Comparison of ENCODE assay signal across 11 cellular contexts in the genomic region with DNA sequence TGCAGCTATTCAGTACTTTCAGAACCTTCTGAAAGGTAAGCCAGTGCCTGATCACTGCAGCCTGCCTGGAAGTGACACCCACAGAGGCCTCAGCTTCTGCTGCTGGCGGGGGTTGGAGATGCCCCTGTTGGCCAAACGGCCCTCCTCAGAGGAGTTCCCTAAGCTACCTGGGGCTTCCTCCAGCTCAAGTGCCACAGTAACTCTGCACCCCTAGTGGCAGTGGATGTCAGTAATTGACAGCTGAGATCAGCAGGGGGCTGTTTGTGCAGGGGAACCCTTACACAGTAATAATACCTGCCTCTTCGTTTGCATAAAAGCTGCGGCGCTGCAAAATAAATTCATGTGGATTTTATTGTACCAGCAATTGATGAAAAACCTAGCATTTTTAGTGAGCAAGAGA. TPM values are rescaled to one million over a fixed set of nuclear protein-coding genes. Genes with fewer than 3 reads are reported as not detected.
DNase-seq lines count a peak whose midpoint lies in the region; ATAC-seq and TF ChIP-seq lines count a peak whose summit lies in the region.
"Had no signal": no experiment of that assay in that cellular context is flagged by ENCODE, and none has a peak within 500 bp of the region (broad histone marks: within the 10 kb centered on the region; RNA-seq: fewer than 3 reads in every experiment).

No MANE protein-coding gene starts in this region.

- H3K27me3 ChIP-seq in naive thymus-derived CD4-positive, alpha-beta T cell (ENCODE audit: control insufficient read depth in 2 of 2, insufficient read depth in 2 of 2, low read length in 2 of 2) = peaks cover 0 to 3% of the 10 kb centered on the region in 2 donors

- no peak overlapping the region for H3K4me2 ChIP-seq in OCI-LY7 (ENCODE audit: low read length)

- H3K36me3 ChIP-seq in OCI-LY7 (ENCODE audit: insufficient read depth, low read length) = no peaks in the 10 kb centered on the region
- H3K36me3 ChIP-seq in naive thymus-derived CD4-positive, alpha-beta T cell (ENCODE audit: control insufficient read depth in 2 of 3, insufficient read depth in 3 of 3, low read length in 3 of 3) = no peaks in the 10 kb centered on the region

- no peak for ATAC-seq in naive thymus-derived CD4-positive, alpha-beta T cell
- ATAC-seq in GM19397 (IDR thresholded peaks at IDR 0.05; ENCODE audit: unreplicated experiment) (no peak), HG03097 (IDR thresholded peaks at IDR 0.05; ENCODE audit: low FRiP score, unreplicated experiment) (no peak)

- H2AFZ ChIP-seq in OCI-LY7 (ENCODE audit: low read length) = no peak overlapping the region
- H2AFZ ChIP-seq: GM23248 had no signal

- no peaks in the 10 kb centered on the region for H3K4me1 ChIP-seq in OCI-LY7 (ENCODE audit: insufficient read depth, low read length, poor library complexity, severe bottlenecking)
- H3K4me1 ChIP-seq in naive thymus-derived CD4-positive, alpha-beta T cell (ENCODE audit: control insufficient read depth in 2 of 2, insufficient read depth in 2 of 2, low read length in 2 of 2) = peaks cover 5 to 35% of the 10 kb centered on the region in 2 donors

- peaks cover 0 to 19% (median 7%) of the 10 kb centered on the region in 7 donors for H3K4me1 Mint-ChIP-seq in naive thymus-derived CD4-positive, alpha-beta T cell

- DNase-seq in NCI-H510A treated with DMSO at 0.1 percent for 48 hours (lab: John Stamatoyannopoulos, UW) = peak; percentile 12
- DNase-seq in NCI-H510A (lab: John Stamatoyannopoulos, UW) = no peak
- peak; percentile 41 for DNase-seq in GM20000 (ENCODE audit: low spot score)
- DNase-seq in OCI-LY7 (ENCODE audit: low spot score) = peak; percentile 38
- peak in 6 of 9 donors; percentile 19 to 41 (median 30) for DNase-seq in naive thymus-derived CD4-positive, alpha-beta T cell
- no peak for DNase-seq in nucleus accumbens (lab: John Stamatoyannopoulos, UW)
- DNase-seq: activated CD4-positive, alpha-beta T cell treated with anti-CD3 and anti-CD28 coated beads for 1 hour; amniotic stem cell; GM23248 had no signal

- no peaks in the 10 kb centered on the region for H4K20me1 ChIP-seq in OCI-LY7 (ENCODE audit: insufficient read depth, low read length)

- POLR2A ChIA-PET in OCI-LY7 (lab: Charles Lee) = no interaction called here
- POLR2A ChIA-PET in naive thymus-derived CD4-positive, alpha-beta T cell (lab: Charles Lee) = interaction anchor here (0.5 kb wide), 2 partner anchors 40 to 43 kb away, joined by 3 read pairs; no protein-coding TSS in a partner anchor

- CTCF ChIA-PET in OCI-LY7 (lab: Charles Lee; ENCODE audit: unreplicated experiment) = no interaction called here
- CTCF ChIA-PET in naive thymus-derived CD4-positive, alpha-beta T cell (lab: Charles Lee) = no interaction called here

- H3K36me3 Mint-ChIP-seq in naive thymus-derived CD4-positive, alpha-beta T cell = no peaks in the 10 kb centered on the region

- H3K4me3 ChIP-seq in OCI-LY7 (ENCODE audit: low read depth, low read length, poor library complexity, severe bottlenecking) = no peak overlapping the region
- no peak overlapping the region for H3K4me3 ChIP-seq in naive thymus-derived CD4-positive, alpha-beta T cell (ENCODE audit: low read length)
- H3K4me3 ChIP-seq: GM23248 had no signal

- H3K27ac Mint-ChIP-seq in naive thymus-derived CD4-positive, alpha-beta T cell = no peak overlapping the region

- no TSS peak for BruUV-seq in OCI-LY7 (replicated peaks; lab: Mats Ljungman, UMichigan)

- H3K27me3 Mint-ChIP-seq in naive thymus-derived CD4-positive, alpha-beta T cell = peaks cover 7 to 22% (median 16%) of the 10 kb centered on the region in 5 donors

- no peaks in the 10 kb centered on the region for H3K9me3 ChIP-seq in OCI-LY7 (ENCODE audit: low read length)
- H3K9me3 ChIP-seq in naive thymus-derived CD4-positive, alpha-beta T cell (ENCODE audit: control insufficient read depth in 2 of 3, low read length in 3 of 3) = no peaks in the 10 kb centered on the region

- intact Hi-C loops in OCI-LY7 (cut with micrococcal nuclease; ENCODE audit: unreplicated experiment) = no loop called here
- intact Hi-C loops in naive thymus-derived CD4-positive, alpha-beta T cell (cut with micrococcal nuclease) = loop anchor here in 1 of 2 donors (5.0 kb wide), 3 partner anchors 56 to 334 kb away; a partner anchor contains a TSS

- peaks cover 0 to 2% (median 0%) of the 10 kb centered on the region in 11 donors for H3K9me3 Mint-ChIP-seq in naive thymus-derived CD4-positive, alpha-beta T cell

- no peaks in the 10 kb centered on the region for H3K79me2 ChIP-seq in OCI-LY7 (ENCODE audit: insufficient read depth, low read depth, low read length)

- peak overlapping the region in 1 of 10 donors; percentile 23 for H3K4me3 Mint-ChIP-seq in naive thymus-derived CD4-positive, alpha-beta T cell

- TF ChIP-seq CTCF in GM20000 (IDR thresholded peaks at IDR 0.05; ENCODE audit: extremely low read depth, missing control alignments) (peak; percentile 40), OCI-LY7 (conservative IDR thresholded peaks at IDR 0.05; ENCODE audit: low read length) (peak; percentile 64)

- no peaks in the 10 kb centered on the region for H3K9me2 ChIP-seq in OCI-LY7 (ENCODE audit: insufficient read depth, low read length)

- H3K27ac ChIP-seq in OCI-LY7 (ENCODE audit: low read depth, low read length, poor library complexity, severe bottlenecking) = no peak overlapping the region
- H3K27ac ChIP-seq in naive thymus-derived CD4-positive, alpha-beta T cell (ENCODE audit: low read depth, low read length) = no peak overlapping the region
- H3K27ac ChIP-seq: GM23248 had no signal

RNA-seq across cellular contexts. Expression of a gene that starts 28.9 kb away (rescaled TPM):
- total RNA-seq in OCI-LY7 (2014; rRNA removed; shearing (Covaris generic)) = not detected in 2 replicates
- total RNA-seq in OCI-LY7 (2022) = not detected in 2 replicates
- 1 to 10 TPM in 2 of 5 experiments, under 1 TPM in 3; 0.17 to 3.6 (median 0.92) TPM for total RNA-seq in naive thymus-derived CD4-positive, alpha-beta T cell
- polyA plus RNA-seq in naive thymus-derived CD4-positive, alpha-beta T cell = under 1 TPM in 1 of 2 donors, not detected in 1; 0.43 TPM

RNA-seq across cellular contexts. Expression of a gene that starts 56.9 kb away (rescaled TPM):
- 3.4 and 3.9 TPM in 2 replicates for total RNA-seq in OCI-LY7 (2014; rRNA removed; shearing (Covaris generic))
- total RNA-seq in OCI-LY7 (2022) = 5.4 and 6.8 TPM in 2 replicates
- total RNA-seq in naive thymus-derived CD4-positive, alpha-beta T cell = 10 to 100 TPM in 2 of 5 experiments, 1 to 10 TPM in 3; 8.4 to 17.0 (median 9.0) TPM
- 1 to 10 TPM; 2.4 to 2.9 TPM for polyA plus RNA-seq in naive thymus-derived CD4-positive, alpha-beta T cell

Comparison
In these comparisons a context has a peak if more than half of its experiments do, and no peak if none do; other contexts are left out.
1. DNase-seq: peak in NCI-H510A treated with DMSO at 0.1 percent for 48 hours (single experiment), GM20000 (single experiment), OCI-LY7 (single experiment) and naive thymus-derived CD4-positive, alpha-beta T cell (6 of 9); none in NCI-H510A (single experiment) and nucleus accumbens (0 of 56).